Comparison of ENCODE assay signal across 10 cellular contexts in genomic region chr3:192833177-192833890, GRCh38.
DNase-seq lines count a peak whose midpoint lies in the region; ATAC-seq and TF ChIP-seq lines count a peak whose summit lies in the region.
"Had no signal": no experiment of that assay in that cellular context is flagged by ENCODE, and none has a peak within 500 bp of the region (broad histone marks: within the 10 kb centered on the region; RNA-seq: fewer than 3 reads in every experiment).

No MANE protein-coding gene starts in this region.

- no peaks in the 10 kb centered on the region for H3K27me3 ChIP-seq in tibial artery

- peaks cover 0 to 46% (median 34%) of the 10 kb centered on the region in 4 donors for H3K4me1 ChIP-seq in tibial artery

- no peak for TF ChIP-seq CTCF in tibial artery (IDR thresholded peaks at IDR 0.05)

- peak overlapping the region in 1 of 2 donors; percentile 3 for H3K4me3 ChIP-seq in tibial artery

- no peaks in the 10 kb centered on the region for H3K36me3 ChIP-seq in tibial artery

- ATAC-seq in left cardiac atrium (peak; percentile 14 to 64), GM21423 (IDR thresholded peaks at IDR 0.05; ENCODE audit: unreplicated experiment) (no peak), GM18868 (IDR thresholded peaks at IDR 0.05; ENCODE audit: unreplicated experiment) (no peak), HG03097 (IDR thresholded peaks at IDR 0.05; ENCODE audit: low FRiP score, unreplicated experiment) (no peak)
- ATAC-seq: activated CD8-positive, alpha-beta T cell treated with anti-CD3 and anti-CD28 coated beads, Interleukin-2, amount 10 ng/mL, durations not matched to agents 7 days and 5 days had no signal

- H3K9me3 ChIP-seq in tibial artery = no peaks in the 10 kb centered on the region

- DNase-seq in NCI-H2171 treated with DMSO at 0.1 percent for 48 hours (lab: John Stamatoyannopoulos, UW) = peak; percentile 46
- no peak for DNase-seq in NCI-H2171 (lab: John Stamatoyannopoulos, UW)
- peak; percentile 23 for DNase-seq in amniotic stem cell (lab: John Stamatoyannopoulos, UW)
- DNase-seq in left cardiac atrium = no peak
- DNase-seq in tibial artery = no peak
- DNase-seq: activated CD8-positive, alpha-beta T cell treated with anti-CD3 and anti-CD28 coated beads, Interleukin-2, amount 10 ng/mL, durations not matched to agents 7 days and 5 days; OCI-M1 had no signal

- H3K27ac ChIP-seq in tibial artery = peak overlapping the region; percentile 19 to 26

- intact Hi-C loops in left cardiac atrium (cut with DNase I) (no loop called here), tibial artery (cut with DNase I; ENCODE audit: low total_unique reads) (loop anchor here (5.0 kb wide), 1 partner anchor 84 kb away; the partner anchor contains the start of gene MB21D2)

Comparison
In these comparisons a context has a peak if more than half of its experiments do, and no peak if none do; other contexts are left out.
1. DNase-seq: peak in NCI-H2171 treated with DMSO at 0.1 percent for 48 hours (single experiment) and amniotic stem cell (single experiment); none in NCI-H2171 (single experiment), left cardiac atrium (single experiment) and tibial artery (0 of 2).
2. ATAC-seq: peak in left cardiac atrium (2 of 2); none in GM21423 (single experiment), GM18868 (single experiment) and HG03097 (single experiment).